ENCODE assay signal across 12 cellular contexts in genomic region chr12:109321294-109321693, GRCh38. TPM values are rescaled to one million over a fixed set of nuclear protein-coding genes. Genes with fewer than 3 reads are reported as not detected.
"Had no signal": no experiment of that assay in that cellular context is flagged by ENCODE, and none has a peak within 500 bp of the region (broad histone marks: within the 10 kb centered on the region; RNA-seq: fewer than 3 reads in every experiment).

No MANE protein-coding gene starts in this region.

RNA-seq across cellular contexts. Expression of gene FOXN4, which starts 12.2 kb away (rescaled TPM):
- total RNA-seq: stomach, subcutaneous adipose tissue, suprapubic skin, thoracic aorta, thyroid gland, tibial nerve, transverse colon, upper lobe of right lung, ureter, urinary bladder, uterus, vagina had no signal
- polyA plus RNA-seq: stomach, urinary bladder had no signal

RNA-seq across cellular contexts. Expression of gene MYO1H, which starts 26.4 kb away (rescaled TPM):
- total RNA-seq: stomach, thoracic aorta, transverse colon, ureter, urinary bladder, uterus, vagina had no signal
- polyA plus RNA-seq: urinary bladder had no signal
